19 cellular contexts compared by ENCODE assay signal in genomic region chr17:34237458-34237857, GRCh38. TPM values are rescaled to one million over a fixed set of nuclear protein-coding genes. Genes with fewer than 3 reads are reported as not detected.
DNase-seq lines count a peak whose midpoint lies in the region; ATAC-seq, FAIRE-seq and TF ChIP-seq lines count a peak whose summit lies in the region.
"Had no signal": no experiment of that assay in that cellular context is flagged by ENCODE, and none has a peak within 500 bp of the region (broad histone marks: within the 10 kb centered on the region; RNA-seq: fewer than 3 reads in every experiment).

No MANE protein-coding gene starts in this region.

- H3K4me3 Mint-ChIP-seq in activated T-helper 17 cell treated with anti-CD3 and anti-CD28 coated beads, Interleukin-2, amount 50 U/mL, for 72 hours = no peak overlapping the region
- H3K4me3 Mint-ChIP-seq: CD4-positive, alpha-beta T cell; HFFc6 had no signal

- H3K36me3 ChIP-seq in right atrium auricular region = no peaks in the 10 kb centered on the region
- no peaks in the 10 kb centered on the region for H3K36me3 ChIP-seq in endothelial cell of umbilical vein (ENCODE audit: control insufficient read depth in 2 of 2, extremely low read depth in 1 of 2, insufficient read depth in 2 of 2, low read length in 2 of 2)
- no peaks in the 10 kb centered on the region for H3K36me3 ChIP-seq in neutrophil
- H3K36me3 ChIP-seq: BE2C had no signal

- no peak for TF ChIP-seq EP300 in Ishikawa (IDR thresholded peaks at IDR 0.05; ENCODE audit: borderline replicate concordance)

- no peak overlapping the region for H2AFZ ChIP-seq in endothelial cell of umbilical vein (ENCODE audit: low read depth, low read length)

- H3K9me1 ChIP-seq in endothelial cell of umbilical vein (replicated peaks; ENCODE audit: control insufficient read depth, extremely low read depth, insufficient read depth, low read length) = no peaks in the 10 kb centered on the region

- H3K4me1 Mint-ChIP-seq in activated T-helper 17 cell treated with anti-CD3 and anti-CD28 coated beads, Interleukin-2, amount 50 U/mL, for 72 hours = no peaks in the 10 kb centered on the region

- H3K9me3 ChIP-seq in right atrium auricular region (no peaks in the 10 kb centered on the region), endothelial cell of umbilical vein (replicated peaks; ENCODE audit: control insufficient read depth, insufficient read depth, low read length) (no peaks in the 10 kb centered on the region), neutrophil (no peaks in the 10 kb centered on the region)
- H3K9me3 ChIP-seq: BE2C had no signal

- H3K4me1 ChIP-seq in right atrium auricular region (peaks cover 0 to 85% of the 10 kb centered on the region in 2 donors), endothelial cell of umbilical vein (ENCODE audit: control insufficient read depth, extremely low read depth, insufficient read depth, low read length) (peaks cover 73% of the 10 kb centered on the region), neutrophil (ENCODE audit: control insufficient read depth in 1 of 2, insufficient read depth in 1 of 2, low read depth in 1 of 2, low read length in 1 of 2) (peaks cover 74 to 89% of the 10 kb centered on the region in 2 experiments)
- H3K4me1 ChIP-seq: BE2C had no signal

- DNase-seq in right atrium auricular region (ENCODE audit: low spot score) (no peak), cardiac septum (ENCODE audit: low spot score) (no peak), endothelial cell of umbilical vein (ENCODE audit: low read depth, low spot score) (peak; percentile 17), nucleus accumbens (lab: John Stamatoyannopoulos, UW) (no peak), glomerular visceral epithelial cell (ENCODE audit: extremely low spot score) (no peak)
- DNase-seq: BE2C; Calu3; CD4-positive, alpha-beta T cell; DMS 273 treated with DMSO at 0.1 percent for 48 hours; HCEC 1CT; HFFc6 had no signal

- POLR2A ChIA-PET in endothelial cell of umbilical vein (lab: Charles Lee) = interaction anchor here (2.3 to 2.6 kb wide), 2 partner anchors 11 to 15 kb away, joined by 12 to 14 read pairs; no protein-coding TSS in a partner anchor

- BruUV-seq in endothelial cell of umbilical vein (replicated peaks; lab: Mats Ljungman, UMichigan) = no TSS peak

- CTCF ChIA-PET in endothelial cell of umbilical vein (lab: Charles Lee) = interaction anchor here (0.8 to 3.6 kb wide), 12 partner anchors 10 to 123 kb away, joined by 3 to 51 read pairs (median 4); partner anchors contain the start of genes CCL2 and CCL7

- TF ChIP-seq POLR2A in endothelial cell of umbilical vein (IDR thresholded peaks at IDR 0.05; ENCODE audit: low read depth, low read length) = no peak

- peak; percentile 44 for FAIRE-seq in endothelial cell of umbilical vein (lab: Jason Lieb, UNC)
- FAIRE-seq: A204.1, HepG2, HTR-8/SVneo had no signal

- intact Hi-C loops in cardiac septum (cut with DNase I) (no loop called here), endothelial cell of umbilical vein (cut with micrococcal nuclease) (no loop called here)

- peaks cover 21% of the 10 kb centered on the region for H3K27me3 Mint-ChIP-seq in activated T-helper 17 cell treated with anti-CD3 and anti-CD28 coated beads, Interleukin-2, amount 50 U/mL, for 72 hours

- H3K4me3 ChIP-seq in right atrium auricular region = no peak overlapping the region
- H3K4me3 ChIP-seq in endothelial cell of umbilical vein (replicated peaks in 1 of 3; ENCODE audit: insufficient read depth in 1 of 3, low read depth in 1 of 3, low read length in 3 of 3) = no peak overlapping the region
- no peak overlapping the region for H3K4me3 ChIP-seq in neutrophil (ENCODE audit: low read depth in 1 of 2, low read length in 1 of 2)

- no peak for ATAC-seq in activated T-helper 17 cell treated with anti-CD3 and anti-CD28 coated beads, Interleukin-2, amount 50 U/mL, for 72 hours (replicated peaks)
- ATAC-seq: HepG2 had no signal

- no peaks in the 10 kb centered on the region for H3K36me3 Mint-ChIP-seq in activated T-helper 17 cell treated with anti-CD3 and anti-CD28 coated beads, Interleukin-2, amount 50 U/mL, for 72 hours (ENCODE audit: low read depth)

- H3K79me2 ChIP-seq in endothelial cell of umbilical vein (ENCODE audit: control insufficient read depth, insufficient read depth, low read length) = no peaks in the 10 kb centered on the region

- no peak overlapping the region for H3K9ac ChIP-seq in endothelial cell of umbilical vein (replicated peaks; ENCODE audit: extremely low read depth, insufficient read depth, low read length)

- no peaks in the 10 kb centered on the region for H3K27me3 ChIP-seq in right atrium auricular region
- H3K27me3 ChIP-seq in endothelial cell of umbilical vein (ENCODE audit: control insufficient read depth in 2 of 2, insufficient read depth in 2 of 2, low read length in 2 of 2) = no peaks in the 10 kb centered on the region
- H3K27me3 ChIP-seq in neutrophil = no peaks in the 10 kb centered on the region

- H3K27ac ChIP-seq in right atrium auricular region = peak overlapping the region; percentile 1 to 9
- H3K27ac ChIP-seq in endothelial cell of umbilical vein (ENCODE audit: insufficient read depth, low read depth, low read length) = peak overlapping the region; percentile 99
- H3K27ac ChIP-seq in neutrophil = peak overlapping the region; percentile 85

- no peak overlapping the region for H3K27ac Mint-ChIP-seq in activated T-helper 17 cell treated with anti-CD3 and anti-CD28 coated beads, Interleukin-2, amount 50 U/mL, for 72 hours
- H3K27ac Mint-ChIP-seq: CD4-positive, alpha-beta T cell; HFFc6 had no signal

- no peak for TF ChIP-seq RAD21 in Ishikawa (IDR thresholded peaks at IDR 0.05; ENCODE audit: low read depth)

- TF ChIP-seq CTCF in right atrium auricular region (IDR thresholded peaks at IDR 0.05) = no peak
- TF ChIP-seq CTCF in endothelial cell of umbilical vein (IDR thresholded peaks at IDR 0.05; ENCODE audit: extremely low read depth in 1 of 2, insufficient read depth in 1 of 2, low read depth in 1 of 2, low read length in 2 of 2) = no peak
- TF ChIP-seq CTCF in neutrophil (IDR thresholded peaks at IDR 0.05) = no peak

- no peaks in the 10 kb centered on the region for H4K20me1 ChIP-seq in endothelial cell of umbilical vein (replicated peaks; ENCODE audit: control insufficient read depth, extremely low read depth, insufficient read depth, low read length)

- no peaks in the 10 kb centered on the region for H3K9me3 Mint-ChIP-seq in activated T-helper 17 cell treated with anti-CD3 and anti-CD28 coated beads, Interleukin-2, amount 50 U/mL, for 72 hours
- H3K9me3 Mint-ChIP-seq: CD4-positive, alpha-beta T cell; HFFc6 had no signal

- dilution Hi-C loops in endothelial cell of umbilical vein (cut with MboI; ENCODE audit: extremely low pct_ligation_motif_present, low sequenced_read_pairs) = no loop called here

- H3K4me2 ChIP-seq in endothelial cell of umbilical vein (ENCODE audit: insufficient read depth, low read length) = no peak overlapping the region

TF ChIP-seq in Ishikawa, 13 proteins besides CTCF, POLR2A, EP300 and RAD21 (continues in another document):
- TF ChIP-seq TAF1 (IDR thresholded peaks at IDR 0.05; ENCODE audit: low read depth) = no peak

TF ChIP-seq in endothelial cell of umbilical vein, 7 proteins besides CTCF, POLR2A, EP300 and RAD21:
- TF ChIP-seq MAX (IDR thresholded peaks at IDR 0.05; ENCODE audit: insufficient read depth, insufficient read length) (no peak), EZH2 (IDR thresholded peaks at IDR 0.05; ENCODE audit: borderline replicate concordance, low read depth, low read length, severe bottlenecking) (no peak), FOS (IDR thresholded peaks at IDR 0.05; ENCODE audit: borderline replicate concordance, insufficient read depth, low read length) (no peak)

RNA-seq across cellular contexts. Expression of gene CCL2, which starts 17.6 kb away (rescaled TPM):
- total RNA-seq in right atrium auricular region (100 to 1,000 TPM in 1 of 2 donors, 10 to 100 TPM in 1; 46.3 to 118 TPM), cardiac septum (42.3 TPM), endothelial cell of umbilical vein (160 and 238 TPM in 2 replicates)
- polyA plus RNA-seq in endothelial cell of umbilical vein = 599 and 714 TPM in 2 replicates
- 413 and 493 TPM in 2 replicates for polyA plus RNA-seq in endothelial cell of umbilical vein (2011; cell fraction: cytosol; rRNA removed)
- polyA plus RNA-seq in endothelial cell of umbilical vein (2011; cell fraction: nucleus; rRNA removed) = 397 and 484 TPM in 2 replicates
- polyA plus RNA-seq in endothelial cell of umbilical vein (2012) = 183 and 266 TPM in 2 replicates
- polyA minus RNA-seq in endothelial cell of umbilical vein = 466 and 572 TPM in 2 replicates
- not detected for polyA minus RNA-seq in endothelial cell of umbilical vein (2011; cell fraction: cytosol; rRNA and poly(A)+ RNA removed)
- 227 and 262 TPM in 2 replicates for polyA minus RNA-seq in endothelial cell of umbilical vein (2011; cell fraction: nucleus; rRNA and poly(A)+ RNA removed)
- total RNA-seq in activated T-helper 17 cell treated with anti-CD3 and anti-CD28 coated beads, Interleukin-2, amount 50 U/mL, for 72 hours = not detected
- total RNA-seq: CD4-positive, alpha-beta T cell; HepG2 had no signal
- polyA plus RNA-seq: HepG2 had no signal

RNA-seq across cellular contexts. Expression of gene CCL7, which starts 32.6 kb away (rescaled TPM):
- not detected for total RNA-seq in right atrium auricular region
- total RNA-seq in cardiac septum = not detected
- total RNA-seq in endothelial cell of umbilical vein = not detected in 2 replicates
- 0.25 and 0.76 TPM in 2 replicates for polyA plus RNA-seq in endothelial cell of umbilical vein
- polyA plus RNA-seq in endothelial cell of umbilical vein (2011; cell fraction: cytosol; rRNA removed) = 0.86 and 0.88 TPM in 2 replicates
- not detected in 2 replicates for polyA plus RNA-seq in endothelial cell of umbilical vein (2011; cell fraction: nucleus; rRNA removed)
- polyA plus RNA-seq in endothelial cell of umbilical vein (2012) = 0.86 and 1.3 TPM in 2 replicates
- 0.59 TPM in 1 of 2 replicates, not detected in the other for polyA minus RNA-seq in endothelial cell of umbilical vein
- not detected for polyA minus RNA-seq in endothelial cell of umbilical vein (2011; cell fraction: cytosol; rRNA and poly(A)+ RNA removed)
- polyA minus RNA-seq in endothelial cell of umbilical vein (2011; cell fraction: nucleus; rRNA and poly(A)+ RNA removed) = not detected in 2 replicates
- total RNA-seq in activated T-helper 17 cell treated with anti-CD3 and anti-CD28 coated beads, Interleukin-2, amount 50 U/mL, for 72 hours = not detected
- total RNA-seq: Calu3; CD4-positive, alpha-beta T cell; H4; HepG2; HFFc6 had no signal
- polyA plus RNA-seq: HepG2 had no signal

RNA-seq across cellular contexts. Expression of gene CCL11, which starts 48.1 kb away (rescaled TPM):
- total RNA-seq in right atrium auricular region (1 to 10 TPM in 1 of 2 donors, under 1 TPM in 1; 0.75 to 1.6 TPM), cardiac septum (3.2 TPM), endothelial cell of umbilical vein (not detected in 2 replicates)
- not detected in 2 replicates for polyA plus RNA-seq in endothelial cell of umbilical vein
- polyA plus RNA-seq in endothelial cell of umbilical vein (2011; cell fraction: cytosol; rRNA removed) = not detected in 2 replicates
- polyA plus RNA-seq in endothelial cell of umbilical vein (2011; cell fraction: nucleus; rRNA removed) = not detected in 2 replicates
- polyA plus RNA-seq in endothelial cell of umbilical vein (2012) = not detected in 2 replicates
- not detected in 2 replicates for polyA minus RNA-seq in endothelial cell of umbilical vein
- not detected for polyA minus RNA-seq in endothelial cell of umbilical vein (2011; cell fraction: cytosol; rRNA and poly(A)+ RNA removed)
- not detected in 2 replicates for polyA minus RNA-seq in endothelial cell of umbilical vein (2011; cell fraction: nucleus; rRNA and poly(A)+ RNA removed)
- not detected for total RNA-seq in activated T-helper 17 cell treated with anti-CD3 and anti-CD28 coated beads, Interleukin-2, amount 50 U/mL, for 72 hours
- total RNA-seq: Calu3; CD4-positive, alpha-beta T cell; Daoy; H4; HepG2; HFFc6 had no signal
- polyA plus RNA-seq: HepG2 had no signal

Comparison
In these comparisons a context has a peak if more than half of its experiments do, and no peak if none do; other contexts are left out.
1. H3K27ac ChIP-seq: peak in every context shown above with its lines; median percentile 99 in endothelial cell of umbilical vein; 85 in neutrophil; 5 in right atrium auricular region.
2. RNA of gene CCL2, which starts 17.6 kb away (total RNA-seq): 160 to 238 TPM in endothelial cell of umbilical vein, 46.3 to 118 TPM in right atrium auricular region and 42.3 TPM in cardiac septum (single experiment); not detected in activated T-helper 17 cell treated with anti-CD3 and anti-CD28 coated beads, Interleukin-2, amount 50 U/mL, for 72 hours; every median in the first group is over 10 times any median in the second.